Comparison of ENCODE assay signal across 18 cellular contexts in the genomic region with DNA sequence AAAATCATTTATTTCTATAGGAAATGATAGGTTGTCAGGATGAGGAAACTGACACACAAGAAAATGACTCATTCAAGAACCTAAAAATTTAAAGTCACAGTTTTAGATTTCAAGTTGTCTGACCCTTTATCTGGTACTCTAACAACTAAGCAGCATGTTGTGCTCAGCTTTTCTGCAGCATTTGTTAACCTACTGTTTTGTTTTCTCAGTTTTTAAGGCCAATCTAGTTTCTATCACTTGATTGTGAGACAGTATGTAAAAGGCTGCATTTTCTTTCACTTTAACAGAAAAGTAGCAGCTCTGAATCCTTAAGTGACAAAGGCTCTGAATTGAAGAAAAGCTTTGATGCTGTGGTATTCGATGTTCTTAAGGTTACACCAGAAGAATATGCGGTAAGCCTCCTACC. TPM values are rescaled to one million over a fixed set of nuclear protein-coding genes. Genes with fewer than 3 reads are reported as not detected.
A peak's percentile ranks its signal among the peaks of the same experiment; 100 is the strongest.
DNase-seq lines count a peak whose midpoint lies in the region; ATAC-seq, FAIRE-seq and TF ChIP-seq lines count a peak whose summit lies in the region.
"Had no signal": no experiment of that assay in that cellular context is flagged by ENCODE, and none has a peak within 500 bp of the region (broad histone marks: within the 10 kb centered on the region; RNA-seq: fewer than 3 reads in every experiment).

No MANE protein-coding gene starts in this region.

- H3K27me3 ChIP-seq in CD8-positive, alpha-beta memory T cell (ENCODE audit: insufficient read depth, low read length, poor library complexity, severe bottlenecking): no peaks in the 10 kb centered on the region
- no peaks in the 10 kb centered on the region for H3K27me3 ChIP-seq in ovary
- H3K27me3 ChIP-seq: BLaER1 treated with 17β-estradiol and CSF1 and Interleukin-3, amounts not matched to agents 10 nM and 100 nM; heart left ventricle had no signal

- no peak overlapping the region for H3K27ac ChIP-seq in CD8-positive, alpha-beta memory T cell (ENCODE audit: low read depth, low read length)
- no peak overlapping the region for H3K27ac ChIP-seq in ovary
- H3K27ac ChIP-seq: BLaER1 treated with 17β-estradiol and CSF1 and Interleukin-3, amounts not matched to agents 10 nM and 100 nM; heart left ventricle; PC-9; psoas muscle had no signal

- H3K4me3 ChIP-seq in NB4 (ENCODE audit: low read depth, low read length) (no peak overlapping the region), ovary (no peak overlapping the region)
- no peak overlapping the region for H3K4me3 ChIP-seq in CD8-positive, alpha-beta memory T cell (ENCODE audit: low read length)
- H3K4me3 ChIP-seq: BLaER1 treated with 17β-estradiol and CSF1 and Interleukin-3, amounts not matched to agents 10 nM and 100 nM; heart left ventricle; PC-9; psoas muscle had no signal

- DNase-seq in GM19239 (ENCODE audit: insufficient read length, low spot score) (no peak), NB4 (ENCODE audit: low read depth) (peak; percentile 21), dermis blood vessel endothelial cell (peak; percentile 57), T-helper 9 cell (no peak), ovary (no peak), GM10266 (ENCODE audit: extremely low spot score) (no peak)
- DNase-seq in CD8-positive, alpha-beta memory T cell: no peak
- DNase-seq: activated naive CD4-positive, alpha-beta T cell treated with Interleukin-2 at 50 U/mL for 16 hours; GOT3; heart left ventricle; NCI-H187 treated with DMSO at 0.1 percent for 48 hours; NCI-H510A; PC-9; psoas muscle had no signal

- peak; percentile 72 for FAIRE-seq in GM19239 (lab: Jason Lieb, UNC)

- intact Hi-C loops in ovary (cut with DNase I): no loop called here

- H3K36me3 ChIP-seq in CD8-positive, alpha-beta memory T cell (ENCODE audit: insufficient read depth, low read length): no peaks in the 10 kb centered on the region
- H3K36me3 ChIP-seq in ovary: no peaks in the 10 kb centered on the region
- H3K36me3 ChIP-seq: heart left ventricle had no signal

- no peak for TF ChIP-seq POLR2A in NB4 (IDR thresholded peaks at IDR 0.05; ENCODE audit: extremely low read depth, insufficient read length)
- TF ChIP-seq POLR2A in ovary (IDR thresholded peaks at IDR 0.05): no peak

- ATAC-seq in GM21786 (IDR thresholded peaks at IDR 0.05; ENCODE audit: unreplicated experiment): peak; percentile 60
- ATAC-seq: heart left ventricle; psoas muscle; stimulated activated effector memory CD8-positive, alpha-beta T cell treated with anti-CD3 and anti-CD28 coated beads, Interleukin-12 subunit alpha, Interleukin-12 subunit beta, amount 100 ng/mL, for 72 hours had no signal

- CTCF ChIA-PET in CD8-positive, alpha-beta memory T cell (lab: Charles Lee): no interaction called here

- 85 to 89% (median 87%) methylated on average over 2 of the region's 2 CpGs for WGBS in ovary, 3 donors

- H3K4me1 ChIP-seq in CD8-positive, alpha-beta memory T cell (ENCODE audit: insufficient read depth, low read length): no peaks in the 10 kb centered on the region
- H3K4me1 ChIP-seq in ovary (ENCODE audit: insufficient read depth): no peaks in the 10 kb centered on the region
- H3K4me1 ChIP-seq: heart left ventricle, psoas muscle had no signal

- peaks cover 0 to 3% (median 0%) of the 10 kb centered on the region in 3 donors for H3K4me1 Mint-ChIP-seq in CD8-positive, alpha-beta memory T cell
- H3K4me1 Mint-ChIP-seq: stimulated activated effector memory CD8-positive, alpha-beta T cell treated with anti-CD3 and anti-CD28 coated beads, Interleukin-12 subunit alpha, Interleukin-12 subunit beta, amount 100 ng/mL, for 72 hours had no signal

- H3K9me3 Mint-ChIP-seq in CD8-positive, alpha-beta memory T cell: peaks cover 0 to 2% (median 0%) of the 10 kb centered on the region in 5 donors
- H3K9me3 Mint-ChIP-seq: stimulated activated effector memory CD8-positive, alpha-beta T cell treated with anti-CD3 and anti-CD28 coated beads, Interleukin-12 subunit alpha, Interleukin-12 subunit beta, amount 100 ng/mL, for 72 hours had no signal

- no peak for TF ChIP-seq CTCF in NB4 (IDR thresholded peaks at IDR 0.05; ENCODE audit: low read depth, low read length)
- no peak for TF ChIP-seq CTCF in ovary (IDR thresholded peaks at IDR 0.05)
- TF ChIP-seq CTCF in GM10266 (IDR thresholded peaks at IDR 0.05; ENCODE audit: control insufficient read depth, insufficient read depth, low read depth, missing control alignments): no peak

- H3K27ac Mint-ChIP-seq in CD8-positive, alpha-beta memory T cell: no peak overlapping the region
- H3K27ac Mint-ChIP-seq: nephron; stimulated activated effector memory CD8-positive, alpha-beta T cell treated with anti-CD3 and anti-CD28 coated beads, Interleukin-12 subunit alpha, Interleukin-12 subunit beta, amount 100 ng/mL, for 72 hours had no signal

- no peak for TF ChIP-seq EP300 in ovary (IDR thresholded peaks at IDR 0.05)

- peaks cover 1 to 3% of the 10 kb centered on the region in 2 donors for H3K27me3 Mint-ChIP-seq in CD8-positive, alpha-beta memory T cell

- POLR2A ChIA-PET in CD8-positive, alpha-beta memory T cell (lab: Charles Lee): no interaction called here

- peaks cover 0 to 16% (median 2%) of the 10 kb centered on the region in 3 donors for H3K36me3 Mint-ChIP-seq in CD8-positive, alpha-beta memory T cell
- H3K36me3 Mint-ChIP-seq: stimulated activated effector memory CD8-positive, alpha-beta T cell treated with anti-CD3 and anti-CD28 coated beads, Interleukin-12 subunit alpha, Interleukin-12 subunit beta, amount 100 ng/mL, for 72 hours had no signal

- H3K9me3 ChIP-seq in CD8-positive, alpha-beta memory T cell (ENCODE audit: low read length): no peaks in the 10 kb centered on the region
- H3K9me3 ChIP-seq in ovary: no peaks in the 10 kb centered on the region
- H3K9me3 ChIP-seq: heart left ventricle, psoas muscle had no signal

- H3K4me3 Mint-ChIP-seq in CD8-positive, alpha-beta memory T cell: no peak overlapping the region
- H3K4me3 Mint-ChIP-seq: nephron; stimulated activated effector memory CD8-positive, alpha-beta T cell treated with anti-CD3 and anti-CD28 coated beads, Interleukin-12 subunit alpha, Interleukin-12 subunit beta, amount 100 ng/mL, for 72 hours had no signal

RNA-seq across cellular contexts. Expression of gene RALGPS2, which starts 59.1 kb away (rescaled TPM):
- total RNA-seq in dermis blood vessel endothelial cell (38.5 and 57.9 TPM in 2 replicates), ovary (10 to 100 TPM; 14.4 to 43.4 (median 26.4) TPM)
- total RNA-seq in CD8-positive, alpha-beta memory T cell: 1 to 10 TPM; 1.8 to 2.1 TPM
- 4.1 TPM for polyA plus RNA-seq in CD8-positive, alpha-beta memory T cell
- 1 to 10 TPM; 6.4 to 9.7 TPM for polyA plus RNA-seq in ovary

Comparison
In these comparisons a context has a peak if more than half of its experiments do, and no peak if none do; other contexts are left out.
1. DNase-seq: peak in NB4 (single experiment) and dermis blood vessel endothelial cell (single experiment); none in GM19239 (single experiment), CD8-positive, alpha-beta memory T cell (0 of 5), T-helper 9 cell (single experiment), ovary (0 of 5) and GM10266 (single experiment).
2. RNA of gene RALGPS2, which starts 59.1 kb away (total RNA-seq): 38.5 to 57.9 TPM in dermis blood vessel endothelial cell and 14.4 to 43.4 TPM in ovary; 1.8 to 2.1 TPM in CD8-positive, alpha-beta memory T cell; every median in the first group is over 4 times any median in the second.